ENCODE assay signal across 18 cellular contexts in genomic region chr3:116029286-116029685, GRCh38.
DNase-seq lines count a peak whose midpoint lies in the region; ATAC-seq, FAIRE-seq and TF ChIP-seq lines count a peak whose summit lies in the region.
"Had no signal": no experiment of that assay in that cellular context is flagged by ENCODE, and none has a peak within 500 bp of the region (broad histone marks: within the 10 kb centered on the region; RNA-seq: fewer than 3 reads in every experiment).

No MANE protein-coding gene starts in this region.

- H3K9me1 ChIP-seq in K562 (ENCODE audit: control insufficient read depth, insufficient read depth, low read length), result no peaks in the 10 kb centered on the region

- H3K27ac ChIP-seq in mammary epithelial cell (ENCODE audit: insufficient read depth, low read depth, low read length) (no peak overlapping the region), K562 (ENCODE audit: extremely low read depth, low read depth, low read length) (no peak overlapping the region), prostate gland (no peak overlapping the region), neuronal stem cell (replicated peaks; ENCODE audit: low read length) (no peak overlapping the region)
- H3K27ac ChIP-seq: BLaER1 treated with 17β-estradiol and CSF1 and Interleukin-3, amounts not matched to agents 10 nM and 100 nM; HL-60 had no signal

- H3K4me3 ChIP-seq in mammary epithelial cell (replicated peaks in 1 of 3; ENCODE audit: insufficient read depth in 1 of 3, low read depth in 2 of 3, low read length in 3 of 3) (no peak overlapping the region), K562 (no peak overlapping the region), prostate gland (no peak overlapping the region), neuronal stem cell (ENCODE audit: low read length in 2 of 2) (no peak overlapping the region)
- H3K4me3 ChIP-seq: BLaER1 treated with 17β-estradiol and CSF1 and Interleukin-3, amounts not matched to agents 10 nM and 100 nM; GM12878 had no signal

- no peaks in the 10 kb centered on the region for H3K79me2 ChIP-seq in mammary epithelial cell (ENCODE audit: insufficient read depth, low read length)
- no peaks in the 10 kb centered on the region for H3K79me2 ChIP-seq in K562 (ENCODE audit: control insufficient read depth, insufficient read depth, low read length)

- H3K36me3 ChIP-seq in mammary epithelial cell (ENCODE audit: insufficient read depth, low read length) (no peaks in the 10 kb centered on the region), K562 (ENCODE audit: control insufficient read depth, insufficient read depth, low read length) (no peaks in the 10 kb centered on the region), prostate gland (no peaks in the 10 kb centered on the region), neuronal stem cell (replicated peaks in 1 of 2; ENCODE audit: control insufficient read depth in 2 of 2, insufficient read depth in 2 of 2, low read length in 2 of 2) (no peaks in the 10 kb centered on the region)
- H3K36me3 ChIP-seq: BLaER1 treated with 17β-estradiol and CSF1 and Interleukin-3, amounts not matched to agents 10 nM and 100 nM had no signal

- no peaks in the 10 kb centered on the region for H3K27me3 Mint-ChIP-seq in MCF 10A (ENCODE audit: insufficient read depth, unreplicated experiment)
- H3K27me3 Mint-ChIP-seq: B cell had no signal

- H3K27me3 ChIP-seq in mammary epithelial cell (ENCODE audit: insufficient read depth, low read length) (no peaks in the 10 kb centered on the region), K562 (ENCODE audit: control insufficient read depth in 2 of 2, insufficient read depth in 2 of 2, low read length in 2 of 2) (no peaks in the 10 kb centered on the region), prostate gland (replicated peaks; ENCODE audit: insufficient read depth) (no peaks in the 10 kb centered on the region), neuronal stem cell (ENCODE audit: control insufficient read depth in 3 of 3, insufficient read depth in 3 of 3, low read depth in 1 of 3, low read length in 3 of 3) (no peaks in the 10 kb centered on the region)
- H3K27me3 ChIP-seq: BLaER1 treated with 17β-estradiol and CSF1 and Interleukin-3, amounts not matched to agents 10 nM and 100 nM had no signal

- no peak for TF ChIP-seq CTCF in mammary epithelial cell (conservative IDR thresholded peaks at IDR 0.05 in 1 of 2, IDR thresholded peaks at IDR 0.05 in 1 of 2; ENCODE audit: extremely low read depth in 1 of 2, insufficient read depth in 1 of 2, low read depth in 1 of 2, low read length in 2 of 2)
- no peak for TF ChIP-seq CTCF in MCF 10A (IDR thresholded peaks at IDR 0.05; ENCODE audit: unreplicated experiment)
- TF ChIP-seq CTCF in K562 (IDR thresholded peaks at IDR 0.05 in 2 of 3, conservative IDR thresholded peaks at IDR 0.05 in 1 of 3; ENCODE audit: insufficient read depth in 2 of 3, low read depth in 1 of 3, low read length in 3 of 3), result no peak
- no peak for TF ChIP-seq CTCF in prostate gland (IDR thresholded peaks at IDR 0.05)

- H4K91ac ChIP-seq in neuronal stem cell (ENCODE audit: low read depth, low read length, poor library complexity), result no peak overlapping the region

- CTCF ChIA-PET in mammary epithelial cell (lab: Charles Lee; ENCODE audit: low non-redundant PET), result no interaction called here
- CTCF ChIA-PET in MCF 10A (lab: Yijun Ruan, JAX), result interaction anchor here (0.6 kb wide), 1 partner anchor 441 kb away, joined by 3 read pairs; no protein-coding TSS in a partner anchor
- CTCF ChIA-PET in K562 (lab: Yijun Ruan, JAX; ENCODE audit: low intra/inter-chr PET ratio), result no interaction called here

- H3K4me2 ChIP-seq in mammary epithelial cell (ENCODE audit: insufficient read depth, low read depth, low read length) (no peak overlapping the region), K562 (ENCODE audit: insufficient read depth, low read length) (no peak overlapping the region), neuronal stem cell (ENCODE audit: insufficient read depth, low read length, poor library complexity, severe bottlenecking) (no peak overlapping the region)
- H3K4me2 ChIP-seq: BLaER1 treated with 17β-estradiol and CSF1 and Interleukin-3, amounts not matched to agents 10 nM and 100 nM had no signal

- BruUV-seq in mammary epithelial cell (replicated peaks; lab: Mats Ljungman, UMichigan) (no TSS peak), MCF 10A (replicated peaks; lab: Mats Ljungman, UMichigan) (no TSS peak), K562 (replicated peaks; lab: Mats Ljungman, UMichigan) (no TSS peak)

- no peak overlapping the region for H3K18ac ChIP-seq in neuronal stem cell (ENCODE audit: low read length)

- H3K4me1 ChIP-seq in mammary epithelial cell (ENCODE audit: insufficient read depth, low read length) (no peaks in the 10 kb centered on the region), K562 (replicated peaks in 1 of 2; ENCODE audit: control insufficient read depth in 2 of 2, insufficient read depth in 2 of 2, low read length in 2 of 2) (peaks cover 0 to 4% of the 10 kb centered on the region in 2 experiments; a peak in 1 of 5 replicates), prostate gland (replicated peaks) (no peaks in the 10 kb centered on the region), neuronal stem cell (ENCODE audit: control insufficient read depth in 2 of 2, insufficient read depth in 1 of 2, low read depth in 1 of 2, low read length in 2 of 2) (peaks cover 5 to 12% of the 10 kb centered on the region in 2 donors)
- H3K4me1 ChIP-seq: BLaER1 treated with 17β-estradiol and CSF1 and Interleukin-3, amounts not matched to agents 10 nM and 100 nM had no signal

- DNase-seq in mammary epithelial cell, result no peak
- no peak for DNase-seq in MCF 10A (ENCODE audit: unreplicated experiment)
- DNase-seq in K562 (ENCODE audit: extremely low read depth in 1 of 4, low spot score in 3 of 4), result no peak
- peak; percentile 5 for DNase-seq in glomerular visceral epithelial cell (ENCODE audit: extremely low spot score)
- DNase-seq in renal cortical epithelial cell (ENCODE audit: low read depth), result peak; percentile 54
- DNase-seq in prostate gland (ENCODE audit: low spot score), result no peak
- no peak for DNase-seq in neuronal stem cell (ENCODE audit: low spot score)
- DNase-seq: 8988T; Calu3; CD8-positive, alpha-beta T cell; DMS79 treated with DMSO at 0.1 percent for 48 hours; H9 had no signal

- H3K27ac Mint-ChIP-seq in MCF 10A (ENCODE audit: low read depth, unreplicated experiment), result no peak overlapping the region
- H3K27ac Mint-ChIP-seq: B cell; CD8-positive, alpha-beta T cell; H9 had no signal

- no peak overlapping the region for H2BK12ac ChIP-seq in neuronal stem cell (ENCODE audit: low read length)

- no peak overlapping the region for H2AK5ac ChIP-seq in neuronal stem cell (ENCODE audit: low read depth, low read length)

- intact Hi-C loops in mammary epithelial cell (cut with micrococcal nuclease) (no loop called here), MCF 10A (cut with micrococcal nuclease) (no loop called here), K562 (cut with micrococcal nuclease) (no loop called here), prostate gland (cut with DNase I) (no loop called here)

- no peaks in the 10 kb centered on the region for H3K9me3 Mint-ChIP-seq in MCF 10A (ENCODE audit: unreplicated experiment)
- H3K9me3 Mint-ChIP-seq: CD8-positive, alpha-beta T cell; H9 had no signal

- FAIRE-seq in K562 (lab: Jason Lieb, UNC), result no peak
- FAIRE-seq: GM12878, H1 had no signal

- no peak overlapping the region for H4K8ac ChIP-seq in neuronal stem cell (ENCODE audit: low read depth, low read length)

- no peak for ATAC-seq in K562
- no peak for ATAC-seq in HG03469 (IDR thresholded peaks at IDR 0.05; ENCODE audit: unreplicated experiment)
- ATAC-seq: CD8-positive, alpha-beta T cell; GM12878 had no signal

- no peaks in the 10 kb centered on the region for H3K9me3 ChIP-seq in mammary epithelial cell (replicated peaks; ENCODE audit: insufficient read depth, low read length)
- no peaks in the 10 kb centered on the region for H3K9me3 ChIP-seq in K562 (replicated peaks; ENCODE audit: control insufficient read depth, insufficient read depth, low read depth, low read length)
- no peaks in the 10 kb centered on the region for H3K9me3 ChIP-seq in prostate gland
- H3K9me3 ChIP-seq in neuronal stem cell (replicated peaks in 1 of 2; ENCODE audit: control insufficient read depth in 2 of 2, insufficient read depth in 1 of 2, low read depth in 1 of 2, low read length in 2 of 2), result no peaks in the 10 kb centered on the region
- H3K9me3 ChIP-seq: BLaER1 treated with 17β-estradiol and CSF1 and Interleukin-3, amounts not matched to agents 10 nM and 100 nM had no signal

- H2BK15ac ChIP-seq in neuronal stem cell (ENCODE audit: low read length), result no peak overlapping the region

- H3K14ac ChIP-seq in neuronal stem cell (ENCODE audit: low read length), result no peak overlapping the region

- H3K36me3 Mint-ChIP-seq in MCF 10A (ENCODE audit: insufficient read depth, unreplicated experiment), result no peaks in the 10 kb centered on the region
- H3K36me3 Mint-ChIP-seq: CD8-positive, alpha-beta T cell had no signal

- no peak overlapping the region for H2BK5ac ChIP-seq in neuronal stem cell (ENCODE audit: low read length)

- H3K4me3 Mint-ChIP-seq in MCF 10A (ENCODE audit: unreplicated experiment), result no peak overlapping the region
- H3K4me3 Mint-ChIP-seq: B cell; CD8-positive, alpha-beta T cell; H9 had no signal

- WGBS in mammary epithelial cell (ENCODE audit: low coverage, missing lambda C conversion rate), result 97% methylated on average over 2 of the region's 2 CpGs
- WGBS in K562 (ENCODE audit: insufficient coverage, low coverage, missing lambda C conversion rate), result 81% methylated on average over 2 of the region's 2 CpGs
- 53% methylated on average over 2 of the region's 2 CpGs for WGBS in prostate gland
- no CpG with 5 or more reads among the region's 2 CpGs for WGBS in neuronal stem cell (ENCODE audit: extremely low coverage in 2 of 2, insufficient read length in 2 of 2, insufficient replicate concordance in 1 of 2), 2 donors

- in situ Hi-C loops in mammary epithelial cell (cut with MboI; ENCODE audit: low sequenced_read_pairs in 2 of 2) (no loop called here), K562 (cut with MboI) (no loop called here)

- dilution Hi-C loops in mammary epithelial cell (cut with HindIII; ENCODE audit: low sequenced_read_pairs), result no loop called here

- H3K79me1 ChIP-seq in neuronal stem cell (ENCODE audit: low read depth, low read length), result no peaks in the 10 kb centered on the region

- no peak overlapping the region for H3K23ac ChIP-seq in neuronal stem cell (ENCODE audit: low read depth, low read length, poor library complexity)

- H2AFZ ChIP-seq in mammary epithelial cell (ENCODE audit: low read depth, low read length) (peak overlapping the region; percentile 23), K562 (ENCODE audit: low read depth, low read length) (peak overlapping the region; percentile 70), neuronal stem cell (ENCODE audit: low read length) (no peak overlapping the region)

- no peak for TF ChIP-seq RAD21 in K562 (CRISPR knock-in tag; conservative IDR thresholded peaks at IDR 0.05 in 1 of 2, IDR thresholded peaks at IDR 0.05 in 1 of 2)

- no peaks in the 10 kb centered on the region for H3K4me1 Mint-ChIP-seq in MCF 10A (ENCODE audit: insufficient read depth, unreplicated experiment)
- H3K4me1 Mint-ChIP-seq: B cell had no signal

- H2BK120ac ChIP-seq in neuronal stem cell (ENCODE audit: low read depth, low read length), result no peak overlapping the region

- TF ChIP-seq POLR2A in K562 (conservative IDR thresholded peaks at IDR 0.05) (no peak), prostate gland (IDR thresholded peaks at IDR 0.05) (no peak)

- TF ChIP-seq EP300 in K562 (IDR thresholded peaks at IDR 0.05; ENCODE audit: low read length), result no peak

- POLR2A ChIA-PET in MCF 10A (lab: Yijun Ruan, JAX) (interaction anchor here (0.6 to 1.8 kb wide), 2 partner anchors 10 to 24 kb away, joined by 3 to 7 read pairs; no protein-coding TSS in a partner anchor), K562 (lab: Yijun Ruan, JAX) (interaction anchor here (0.8 to 1.1 kb wide), 2 partner anchors 10 to 24 kb away, joined by 3 to 4 read pairs; no protein-coding TSS in a partner anchor)

- H4K20me1 ChIP-seq in mammary epithelial cell (ENCODE audit: insufficient read depth, low read length) (no peaks in the 10 kb centered on the region), K562 (replicated peaks; ENCODE audit: control insufficient read depth, insufficient read depth, low read length) (no peaks in the 10 kb centered on the region)
- H4K20me1 ChIP-seq: BLaER1 treated with 17β-estradiol and CSF1 and Interleukin-3, amounts not matched to agents 10 nM and 100 nM had no signal

- no peak overlapping the region for H3K9ac ChIP-seq in mammary epithelial cell (ENCODE audit: insufficient read depth, low read length)
- H3K9ac ChIP-seq in K562 (ENCODE audit: insufficient read depth in 1 of 2, low read depth in 2 of 2, low read length in 2 of 2), result no peak overlapping the region
- no peak overlapping the region for H3K9ac ChIP-seq in neuronal stem cell (ENCODE audit: low read depth, low read length, poor library complexity)
- H3K9ac ChIP-seq: BLaER1 treated with 17β-estradiol and CSF1 and Interleukin-3, amounts not matched to agents 10 nM and 100 nM had no signal

- no peak overlapping the region for H3K4ac ChIP-seq in neuronal stem cell (ENCODE audit: low read length)

Comparison
In these comparisons a context has a peak if more than half of its experiments do, and no peak if none do; other contexts are left out.
1. DNase-seq: peak in glomerular visceral epithelial cell (single experiment) and renal cortical epithelial cell (single experiment); none in mammary epithelial cell (single experiment), MCF 10A (single experiment), K562 (0 of 4), prostate gland (single experiment) and neuronal stem cell (single experiment).